Comparison of ENCODE assay signal across 13 cellular contexts in genomic region chr4:83438719-83439118, GRCh38.
"Had no signal": no experiment of that assay in that cellular context is flagged by ENCODE, and none has a peak within 500 bp of the region (broad histone marks: within the 10 kb centered on the region; RNA-seq: fewer than 3 reads in every experiment).

No MANE protein-coding gene starts in this region.

- ATAC-seq: effector memory CD8-positive, alpha-beta T cell; gastroesophageal sphincter; heart right ventricle; pancreas; stimulated activated effector memory CD8-positive, alpha-beta T cell treated with anti-CD3 and anti-CD28 coated beads, Interleukin-12 subunit alpha, Interleukin-12 subunit beta, amount 100 ng/mL, for 72 hours had no signal

- H3K27me3 Mint-ChIP-seq: activated CD4-positive, alpha-beta T cell treated with anti-CD3 and anti-CD28 coated beads, Interleukin-2, amount 10 ng/mL, durations not matched to agents 24 days and 14 days; effector memory CD8-positive, alpha-beta T cell had no signal

- H3K4me1 ChIP-seq: ascending aorta, gastroesophageal sphincter, heart right ventricle, pancreas, sigmoid colon had no signal

- H3K27ac Mint-ChIP-seq: activated CD4-positive, alpha-beta T cell treated with anti-CD3 and anti-CD28 coated beads, Interleukin-2, amount 10 ng/mL, durations not matched to agents 24 days and 14 days; stimulated activated effector memory CD8-positive, alpha-beta T cell treated with anti-CD3 and anti-CD28 coated beads, Interleukin-12 subunit alpha, Interleukin-12 subunit beta, amount 100 ng/mL, for 72 hours had no signal

- H3K4me3 ChIP-seq: ascending aorta, gastroesophageal sphincter, heart right ventricle, pancreas, sigmoid colon had no signal

- DNase-seq: activated CD4-positive, alpha-beta T cell treated with anti-CD3 and anti-CD28 coated beads, Interleukin-2, amount 10 ng/mL, durations not matched to agents 24 days and 14 days; activated CD4-positive, CD25-positive, alpha-beta regulatory T cell; activated CD8-positive, alpha-beta memory T cell treated with anti-CD3 and anti-CD28 coated beads, Interleukin-2, amount 50 U/mL, for 48 hours; activated gamma-delta T cell treated with Interleukin-2 at 50 U/mL for 16 hours; dermis blood vessel endothelial cell; effector memory CD8-positive, alpha-beta T cell; heart right ventricle; pancreas; sigmoid colon; stimulated activated CD4-positive, alpha-beta T cell treated with anti-CD3 and anti-CD28 coated beads, Interleukin-12 subunit alpha, Interleukin-12 subunit beta, amount 100 ng/mL, for 4 hours had no signal

- H3K9me3 ChIP-seq: ascending aorta, gastroesophageal sphincter, heart right ventricle, pancreas, sigmoid colon had no signal

- H3K4me3 Mint-ChIP-seq: activated CD4-positive, alpha-beta T cell treated with anti-CD3 and anti-CD28 coated beads, Interleukin-2, amount 10 ng/mL, durations not matched to agents 24 days and 14 days; effector memory CD8-positive, alpha-beta T cell; stimulated activated effector memory CD8-positive, alpha-beta T cell treated with anti-CD3 and anti-CD28 coated beads, Interleukin-12 subunit alpha, Interleukin-12 subunit beta, amount 100 ng/mL, for 72 hours had no signal

- H3K4me1 Mint-ChIP-seq: activated CD4-positive, alpha-beta T cell treated with anti-CD3 and anti-CD28 coated beads, Interleukin-2, amount 10 ng/mL, durations not matched to agents 24 days and 14 days; stimulated activated effector memory CD8-positive, alpha-beta T cell treated with anti-CD3 and anti-CD28 coated beads, Interleukin-12 subunit alpha, Interleukin-12 subunit beta, amount 100 ng/mL, for 72 hours had no signal

- H3K9me3 Mint-ChIP-seq: activated CD4-positive, alpha-beta T cell treated with anti-CD3 and anti-CD28 coated beads, Interleukin-2, amount 10 ng/mL, durations not matched to agents 24 days and 14 days; effector memory CD8-positive, alpha-beta T cell; stimulated activated effector memory CD8-positive, alpha-beta T cell treated with anti-CD3 and anti-CD28 coated beads, Interleukin-12 subunit alpha, Interleukin-12 subunit beta, amount 100 ng/mL, for 72 hours had no signal

- H3K27me3 ChIP-seq: ascending aorta, gastroesophageal sphincter, heart right ventricle, pancreas, sigmoid colon had no signal

- H3K27ac ChIP-seq: ascending aorta, gastroesophageal sphincter, heart right ventricle, pancreas, sigmoid colon had no signal
